21 cellular contexts compared by ENCODE assay signal in genomic region chr14:60634153-60634552, GRCh38. TPM values are rescaled to one million over a fixed set of nuclear protein-coding genes. Genes with fewer than 3 reads are reported as not detected.
"Had no signal": no experiment of that assay in that cellular context is flagged by ENCODE, and none has a peak within 500 bp of the region (broad histone marks: within the 10 kb centered on the region; RNA-seq: fewer than 3 reads in every experiment).

No MANE protein-coding gene starts in this region.

- H3K4me2 ChIP-seq: hepatocyte had no signal

- H2AFZ ChIP-seq: hepatocyte had no signal

- H3K27ac ChIP-seq: epithelial cell of prostate, esophagus muscularis mucosa, hepatocyte, left ventricle myocardium inferior, lower lobe of right lung, testis, tibial nerve, upper lobe of right lung, vagina had no signal

- H3K36me3 ChIP-seq: esophagus muscularis mucosa, left ventricle myocardium inferior, lower lobe of right lung, tibial nerve, upper lobe of right lung, vagina had no signal

- H3K27me3 ChIP-seq: testis, vagina had no signal

- H3K79me2 ChIP-seq: hepatocyte had no signal

- H3K4me3 ChIP-seq: esophagus muscularis mucosa, hepatocyte, left ventricle myocardium inferior, lower lobe of right lung, testis, tibial nerve, upper lobe of right lung, vagina had no signal

- DNase-seq: effector memory CD8-positive, alpha-beta T cell; foreskin fibroblast; head of caudate nucleus; kidney; left cardiac atrium; left ventricle myocardium inferior; lower lobe of right lung; mesenchymal stem cell; midbrain; occipital lobe; right cardiac atrium; small intestine; stimulated activated CD4-positive, alpha-beta T cell treated with anti-CD3 and anti-CD28 coated beads, Interleukin-2, amount 100 ng/mL, for 48 hours; testis; upper lobe of right lung had no signal

- ATAC-seq: effector memory CD8-positive, alpha-beta T cell; left cardiac atrium; lower lobe of right lung; natural killer cell treated with Interleukin-12 subunit alpha and Interleukin-12 subunit beta and Interleukin-15 and Interleukin-18, amount 100 ng/mL, for 72 hours; right cardiac atrium; upper lobe of right lung had no signal

- H3K9me3 ChIP-seq: esophagus muscularis mucosa, left ventricle myocardium inferior, lower lobe of right lung, testis, tibial nerve, upper lobe of right lung, vagina had no signal

RNA-seq across cellular contexts. Expression of gene SIX1, which starts 15.1 kb away (rescaled TPM):
- total RNA-seq: left ventricle myocardium inferior; natural killer cell treated with Interleukin-12 subunit alpha and Interleukin-12 subunit beta and Interleukin-15 and Interleukin-18, amount 100 ng/mL, for 72 hours; right cardiac atrium had no signal
